In the genomic region with DNA sequence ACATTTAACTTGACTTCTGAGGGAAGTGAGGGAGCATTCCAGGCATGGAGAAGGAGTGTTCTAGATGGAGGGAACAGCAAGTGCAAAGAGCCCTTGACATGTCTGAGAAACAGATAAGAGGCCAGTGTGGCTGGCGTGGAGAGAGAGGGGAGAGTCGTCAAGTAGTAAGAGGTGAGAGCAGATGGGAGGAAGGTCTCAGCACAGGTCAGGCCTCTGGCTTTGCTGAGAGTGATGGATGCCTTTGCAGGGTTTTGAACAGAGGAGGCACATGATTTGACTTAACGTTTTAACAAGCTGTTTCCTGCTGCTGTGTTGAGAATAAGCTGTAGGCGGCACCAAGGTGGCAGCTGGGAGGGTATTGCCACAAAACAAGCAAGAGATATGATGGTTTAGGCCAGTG, we compare ENCODE assay signal across 8 cellular contexts.
A peak's percentile ranks its signal among the peaks of the same experiment; 100 is the strongest.
DNase-seq lines count a peak whose midpoint lies in the region; ATAC-seq and TF ChIP-seq lines count a peak whose summit lies in the region.

No MANE protein-coding gene starts in this region.

- CTCF ChIA-PET in naive thymus-derived CD4-positive, alpha-beta T cell (lab: Charles Lee): interaction anchor here (1.3 kb wide), 1 partner anchor 96 kb away, joined by 6 read pairs; no protein-coding TSS in a partner anchor

- H3K36me3 ChIP-seq in BLaER1 treated with 17β-estradiol and CSF1 and Interleukin-3, amounts not matched to agents 10 nM and 100 nM: peaks cover 7 to 27% (median 15%) of the 10 kb centered on the region in 11 experiments; a peak in 21 of 22 replicates
- no peaks in the 10 kb centered on the region for H3K36me3 ChIP-seq in breast epithelium
- no peaks in the 10 kb centered on the region for H3K36me3 ChIP-seq in naive thymus-derived CD4-positive, alpha-beta T cell (ENCODE audit: control insufficient read depth in 2 of 3, insufficient read depth in 3 of 3, low read length in 3 of 3)

- peaks cover 0 to 17% (median 13%) of the 10 kb centered on the region in 5 donors for H3K36me3 Mint-ChIP-seq in naive thymus-derived CD4-positive, alpha-beta T cell

- peaks cover 0 to 24% (median 9%) of the 10 kb centered on the region in 10 experiments; a peak in 11 of 20 replicates for H3K4me1 ChIP-seq in BLaER1 treated with 17β-estradiol and CSF1 and Interleukin-3, amounts not matched to agents 10 nM and 100 nM
- H3K4me1 ChIP-seq in breast epithelium: peaks cover 7 to 11% of the 10 kb centered on the region in 2 donors
- no peaks in the 10 kb centered on the region for H3K4me1 ChIP-seq in naive thymus-derived CD4-positive, alpha-beta T cell (ENCODE audit: control insufficient read depth in 2 of 2, insufficient read depth in 2 of 2, low read length in 2 of 2)

- H3K4me3 Mint-ChIP-seq in naive thymus-derived CD4-positive, alpha-beta T cell: peak overlapping the region in 2 of 10 donors; percentile 16 to 27

- H3K4me3 ChIP-seq in BLaER1 treated with 17β-estradiol and CSF1 and Interleukin-3, amounts not matched to agents 10 nM and 100 nM: no peak overlapping the region
- no peak overlapping the region for H3K4me3 ChIP-seq in Jurkat, Clone E6-1 (ENCODE audit: low read length)
- H3K4me3 ChIP-seq in breast epithelium: no peak overlapping the region
- no peak overlapping the region for H3K4me3 ChIP-seq in naive thymus-derived CD4-positive, alpha-beta T cell (ENCODE audit: low read length)

- H3K27me3 ChIP-seq in BLaER1 treated with 17β-estradiol and CSF1 and Interleukin-3, amounts not matched to agents 10 nM and 100 nM: no peaks in the 10 kb centered on the region
- no peaks in the 10 kb centered on the region for H3K27me3 ChIP-seq in breast epithelium
- no peaks in the 10 kb centered on the region for H3K27me3 ChIP-seq in naive thymus-derived CD4-positive, alpha-beta T cell (ENCODE audit: control insufficient read depth in 2 of 2, insufficient read depth in 2 of 2, low read length in 2 of 2)

- POLR2A ChIA-PET in naive thymus-derived CD4-positive, alpha-beta T cell (lab: Charles Lee): interaction anchor here (0.6 kb wide), 1 partner anchor 29 kb away, joined by 3 read pairs; no protein-coding TSS in a partner anchor

- peak overlapping the region in 7 of 9 donors; percentile 4 to 67 (median 41) for H3K27ac Mint-ChIP-seq in naive thymus-derived CD4-positive, alpha-beta T cell

- H3K9me3 ChIP-seq in BLaER1 treated with 17β-estradiol and CSF1 and Interleukin-3, amounts not matched to agents 10 nM and 100 nM (replicated peaks in 1 of 11): peaks cover 18 to 22% (median 21%) of the 10 kb centered on the region in 11 experiments
- peaks cover 0 to 4% of the 10 kb centered on the region in 2 donors for H3K9me3 ChIP-seq in breast epithelium
- H3K9me3 ChIP-seq in naive thymus-derived CD4-positive, alpha-beta T cell (ENCODE audit: control insufficient read depth in 2 of 3, low read length in 3 of 3): no peaks in the 10 kb centered on the region

- ATAC-seq in naive thymus-derived CD4-positive, alpha-beta T cell: peak; percentile 45
- ATAC-seq in GM21447 (IDR thresholded peaks at IDR 0.05; ENCODE audit: unreplicated experiment): no peak

- H3K27ac ChIP-seq in BLaER1 treated with 17β-estradiol and CSF1 and Interleukin-3, amounts not matched to agents 10 nM and 100 nM: no peak overlapping the region
- peak overlapping the region; percentile 82 to 87 for H3K27ac ChIP-seq in breast epithelium
- H3K27ac ChIP-seq in naive thymus-derived CD4-positive, alpha-beta T cell (ENCODE audit: low read depth, low read length): no peak overlapping the region

- DNase-seq in Jurkat, Clone E6-1 (ENCODE audit: low read depth, low spot score): peak; percentile 28
- DNase-seq in breast epithelium (ENCODE audit: low spot score in 2 of 2) (no peak), NCI-H526 treated with DMSO at 0.1 percent for 48 hours (lab: John Stamatoyannopoulos, UW) (no peak), GM10266 (ENCODE audit: extremely low spot score) (no peak)
- peak in 4 of 9 donors; percentile 2 to 18 (median 6) for DNase-seq in naive thymus-derived CD4-positive, alpha-beta T cell
- DNase-seq in activated CD8-positive, alpha-beta memory T cell treated with anti-CD3 and anti-CD28 coated beads, Interleukin-2, amount 50 U/mL, for 48 hours: no peak

- peak overlapping the region in 6 of 11 experiments; percentile 1 to 57 (median 30); a peak in 6 of 22 replicates for H3K4me2 ChIP-seq in BLaER1 treated with 17β-estradiol and CSF1 and Interleukin-3, amounts not matched to agents 10 nM and 100 nM

- no peak overlapping the region for H3K9ac ChIP-seq in BLaER1 treated with 17β-estradiol and CSF1 and Interleukin-3, amounts not matched to agents 10 nM and 100 nM

- peaks cover 0 to 17% (median 8%) of the 10 kb centered on the region in 11 donors for H3K9me3 Mint-ChIP-seq in naive thymus-derived CD4-positive, alpha-beta T cell

- TF ChIP-seq CTCF in breast epithelium (IDR thresholded peaks at IDR 0.05) (no peak), GM10266 (IDR thresholded peaks at IDR 0.05; ENCODE audit: control insufficient read depth, insufficient read depth, low read depth, missing control alignments) (no peak)

- no peaks in the 10 kb centered on the region for H3K27me3 Mint-ChIP-seq in naive thymus-derived CD4-positive, alpha-beta T cell

- H3K4me1 Mint-ChIP-seq in naive thymus-derived CD4-positive, alpha-beta T cell: peaks cover 20 to 79% (median 61%) of the 10 kb centered on the region in 7 donors

- no peak for TF ChIP-seq POLR2A in breast epithelium (IDR thresholded peaks at IDR 0.05)

- intact Hi-C loops in breast epithelium (cut with DNase I; ENCODE audit: low total_unique reads): no loop called here
- intact Hi-C loops in naive thymus-derived CD4-positive, alpha-beta T cell (cut with micrococcal nuclease): no loop called here

- peaks cover 0 to 33% (median 12%) of the 10 kb centered on the region in 11 experiments; a peak in 7 of 22 replicates for H4K20me1 ChIP-seq in BLaER1 treated with 17β-estradiol and CSF1 and Interleukin-3, amounts not matched to agents 10 nM and 100 nM

Comparison
In these comparisons a context has a peak if more than half of its experiments do, and no peak if none do; other contexts are left out.
1. H3K27ac ChIP-seq: peak in breast epithelium (2 of 2); none in BLaER1 treated with 17β-estradiol and CSF1 and Interleukin-3, amounts not matched to agents 10 nM and 100 nM (0 of 11) and naive thymus-derived CD4-positive, alpha-beta T cell (single experiment).